1 cellular context compared by ENCODE assay signal in genomic region chr9:127915801-127916664, GRCh38.
TF ChIP-seq lines count a peak whose summit lies in the region.

No MANE protein-coding gene starts in this region.

TF ChIP-seq in HCT116, 20 proteins besides CTCF, POLR2A, EP300 and RAD21 (continued from another document):
- TF ChIP-seq REST (IDR thresholded peaks at IDR 0.05; ENCODE audit: low read depth) (no peak), CEBPB (IDR thresholded peaks at IDR 0.05; ENCODE audit: low read depth) (no peak), JUND (IDR thresholded peaks at IDR 0.05) (no peak), ZNF274 (IDR thresholded peaks at IDR 0.05; ENCODE audit: low read depth, low read length) (no peak), EGR1 (IDR thresholded peaks at IDR 0.05; ENCODE audit: low read depth) (no peak), ATF3 (IDR thresholded peaks at IDR 0.05) (no peak), ZFX (IDR thresholded peaks at IDR 0.05) (no peak), SP1 (IDR thresholded peaks at IDR 0.05; ENCODE audit: low read depth) (no peak), EZH2 (IDR thresholded peaks at IDR 0.05) (no peak)
- TF ChIP-seq, protein P1, sequence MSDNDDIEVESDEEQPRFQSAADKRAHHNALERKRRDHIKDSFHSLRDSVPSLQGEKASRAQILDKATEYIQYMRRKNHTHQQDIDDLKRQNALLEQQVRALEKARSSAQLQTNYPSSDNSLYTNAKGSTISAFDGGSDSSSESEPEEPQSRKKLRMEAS (IDR thresholded peaks at IDR 0.05) = no peak
